In the genomic region with DNA sequence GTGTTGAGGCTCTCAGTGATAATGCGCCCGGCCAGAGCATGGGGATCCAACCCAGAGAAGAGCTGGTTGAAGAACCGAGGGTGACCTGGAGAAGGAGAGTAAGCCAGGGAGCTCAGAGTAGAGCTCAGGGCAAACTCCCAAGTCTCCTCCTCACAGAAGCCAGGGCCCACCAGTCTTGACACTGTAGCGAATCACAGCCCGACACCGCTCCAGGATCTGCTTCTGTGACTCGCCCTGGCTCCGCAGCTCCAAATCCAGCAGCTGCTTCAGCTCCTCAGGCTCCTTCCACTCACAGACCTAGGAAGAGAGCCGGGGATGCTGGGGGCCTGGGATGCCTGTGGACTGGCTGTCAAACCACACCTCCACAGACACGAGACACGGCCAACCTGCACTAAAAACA, we compare ENCODE assay signal across 1 cellular context.
TF ChIP-seq lines count a peak whose summit lies in the region.

No MANE protein-coding gene starts in this region.

TF ChIP-seq in SK-N-SH, 30 proteins besides CTCF, POLR2A, EP300 and RAD21 (continued from another document):
- TF ChIP-seq, protein P1, sequence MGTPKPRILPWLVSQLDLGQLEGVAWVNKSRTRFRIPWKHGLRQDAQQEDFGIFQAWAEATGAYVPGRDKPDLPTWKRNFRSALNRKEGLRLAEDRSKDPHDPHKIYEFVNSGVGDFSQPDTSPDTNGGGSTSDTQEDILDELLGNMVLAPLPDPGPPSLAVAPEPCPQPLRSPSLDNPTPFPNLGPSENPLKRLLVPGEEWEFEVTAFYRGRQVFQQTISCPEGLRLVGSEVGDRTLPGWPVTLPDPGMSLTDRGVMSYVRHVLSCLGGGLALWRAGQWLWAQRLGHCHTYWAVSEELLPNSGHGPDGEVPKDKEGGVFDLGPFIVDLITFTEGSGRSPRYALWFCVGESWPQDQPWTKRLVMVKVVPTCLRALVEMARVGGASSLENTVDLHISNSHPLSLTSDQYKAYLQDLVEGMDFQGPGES (IDR thresholded peaks at IDR 0.05; ENCODE audit: low read depth, low read length) = no peak
- TF ChIP-seq TEAD4 (IDR thresholded peaks at IDR 0.05; ENCODE audit: borderline replicate concordance, insufficient read depth) (no peak), POLR2AphosphoS5 (IDR thresholded peaks at IDR 0.05; ENCODE audit: low read depth, low read length) (no peak), SIN3A (IDR thresholded peaks at IDR 0.05; ENCODE audit: borderline replicate concordance, low read depth, low read length) (no peak), NFIC (IDR thresholded peaks at IDR 0.05; ENCODE audit: borderline replicate concordance) (no peak)
